11 cellular contexts compared by ENCODE assay signal in genomic region chr2:172233947-172234715, GRCh38.
A peak's percentile ranks its signal among the peaks of the same experiment; 100 is the strongest.
DNase-seq lines count a peak whose midpoint lies in the region; ATAC-seq, FAIRE-seq and TF ChIP-seq lines count a peak whose summit lies in the region.
"Had no signal": no experiment of that assay in that cellular context is flagged by ENCODE, and none has a peak within 500 bp of the region (broad histone marks: within the 10 kb centered on the region; RNA-seq: fewer than 3 reads in every experiment).

No MANE protein-coding gene starts in this region.

- peak overlapping the region; percentile 88 for H3K27ac Mint-ChIP-seq in T-helper 17 cell

- H3K36me3 ChIP-seq in iPS DF 6.9 (ENCODE audit: control insufficient read depth, insufficient read depth, low read length) (no peaks in the 10 kb centered on the region), sigmoid colon (no peaks in the 10 kb centered on the region)
- H3K36me3 ChIP-seq: SJSA1 had no signal

- peaks cover 40% of the 10 kb centered on the region for H3K4me1 Mint-ChIP-seq in T-helper 17 cell

- H3K4me3 ChIP-seq in iPS DF 6.9 (ENCODE audit: low read length) (peak overlapping the region; percentile 35; the same call in 1 of the 2 replicates), sigmoid colon (peak overlapping the region in 3 of 4 donors; percentile 30 to 38 (median 34))
- H3K4me3 ChIP-seq: SJSA1 had no signal

- WGBS in iPS DF 6.9 (ENCODE audit: insufficient coverage, insufficient read length) = no CpG with 5 or more reads among the region's 9 CpGs
- 16 to 52% methylated on average over 9 of the region's 9 CpGs for WGBS in sigmoid colon, 2 donors

- peaks cover 10% of the 10 kb centered on the region for H3K36me3 Mint-ChIP-seq in T-helper 17 cell (ENCODE audit: low read depth)

- TF ChIP-seq CTCF in sigmoid colon (IDR thresholded peaks at IDR 0.05) = no peak

- intact Hi-C loops in sigmoid colon (cut with DNase I) = no loop called here

- FAIRE-seq in GM12892 (lab: Jason Lieb, UNC) = no peak
- FAIRE-seq: colon had no signal

- peak overlapping the region; percentile 88 for H3K4me3 Mint-ChIP-seq in T-helper 17 cell

- H3K9me3 ChIP-seq in T-helper 17 cell (ENCODE audit: control insufficient read depth, low read length, poor library complexity, severe bottlenecking) = no peaks in the 10 kb centered on the region
- no peaks in the 10 kb centered on the region for H3K9me3 ChIP-seq in iPS DF 6.9 (ENCODE audit: control insufficient read depth, insufficient read depth, low read length)
- H3K9me3 ChIP-seq in sigmoid colon = no peaks in the 10 kb centered on the region
- H3K9me3 ChIP-seq: SJSA1 had no signal

- no peak for TF ChIP-seq EP300 in sigmoid colon (IDR thresholded peaks at IDR 0.05)

- H3K27me3 Mint-ChIP-seq in T-helper 17 cell = peaks cover 34% of the 10 kb centered on the region

- ATAC-seq in T-helper 17 cell (no peak), HG03439 (IDR thresholded peaks at IDR 0.05; ENCODE audit: unreplicated experiment) (no peak), GM21423 (IDR thresholded peaks at IDR 0.05; ENCODE audit: unreplicated experiment) (no peak)

- H3K27me3 ChIP-seq in iPS DF 6.9 (ENCODE audit: control insufficient read depth, insufficient read depth, low read length) = no peaks in the 10 kb centered on the region; the same call in 1 of the 2 replicates
- peaks cover 0 to 52% (median 17%) of the 10 kb centered on the region in 3 donors for H3K27me3 ChIP-seq in sigmoid colon
- H3K27me3 ChIP-seq: SJSA1 had no signal

- DNase-seq in DMS53 (lab: John Stamatoyannopoulos, UW) = peak; percentile 36
- DNase-seq in DMS53 treated with DMSO at 0.1 percent for 48 hours (lab: John Stamatoyannopoulos, UW; ENCODE audit: unreplicated experiment) = no peak
- DNase-seq in T-helper 17 cell = no peak
- no peak for DNase-seq in iPS DF 6.9 (ENCODE audit: low read depth, low spot score)
- no peak for DNase-seq in sigmoid colon
- no peak for DNase-seq in GM12892 (ENCODE audit: insufficient read length)

- TF ChIP-seq POLR2A in sigmoid colon (IDR thresholded peaks at IDR 0.05) = no peak
- TF ChIP-seq POLR2A in GM12892 (IDR thresholded peaks at IDR 0.05; ENCODE audit: low read depth, low read length) = no peak

- H3K4me1 ChIP-seq in iPS DF 6.9 (ENCODE audit: control insufficient read depth, insufficient read depth, low read length) = peaks cover 7% of the 10 kb centered on the region; the same call in 1 of the 2 replicates
- peaks cover 0 to 16% (median 12%) of the 10 kb centered on the region in 4 donors for H3K4me1 ChIP-seq in sigmoid colon

- no peak overlapping the region for H3K27ac ChIP-seq in iPS DF 6.9 (ENCODE audit: low read length)
- no peak overlapping the region for H3K27ac ChIP-seq in sigmoid colon
- H3K27ac ChIP-seq: 22Rv1 had no signal
